Comparison of ENCODE assay signal across 8 cellular contexts in the genomic region with DNA sequence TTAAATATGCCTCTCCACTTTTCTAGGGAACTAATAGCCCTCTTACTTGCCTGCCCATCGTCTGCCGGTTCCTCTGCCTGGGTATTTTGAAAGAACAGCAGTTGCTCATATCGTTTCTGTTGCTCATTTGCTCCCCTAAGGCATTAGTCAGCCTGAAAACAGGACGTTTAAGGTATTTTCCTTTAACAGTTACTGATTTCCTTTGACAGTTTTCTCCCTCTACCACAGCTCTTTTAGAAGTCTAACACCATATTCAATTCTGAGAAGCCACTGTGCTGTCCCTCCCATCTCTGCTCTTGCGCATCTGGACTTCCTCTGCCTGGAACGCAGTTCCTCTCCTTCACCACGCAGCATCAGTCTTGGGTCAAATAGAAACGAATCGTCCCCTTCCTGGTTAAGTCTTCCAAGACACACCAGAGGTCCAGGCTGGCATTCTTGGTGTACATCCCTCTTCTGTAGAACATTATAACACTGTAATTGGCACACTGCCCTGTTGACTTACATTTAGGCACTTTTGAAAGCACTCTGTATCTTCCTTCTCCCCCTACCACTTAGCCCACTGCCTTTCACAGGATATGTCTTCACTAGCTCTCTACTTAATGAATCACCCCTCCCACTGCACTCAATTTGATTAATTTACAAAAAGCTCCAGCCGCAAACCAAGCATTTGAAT.
A peak's percentile ranks its signal among the peaks of the same experiment; 100 is the strongest.
DNase-seq lines count a peak whose midpoint lies in the region; ATAC-seq, FAIRE-seq and TF ChIP-seq lines count a peak whose summit lies in the region.

No MANE protein-coding gene starts in this region.

- peak; percentile 93 for FAIRE-seq in astrocyte (lab: Jason Lieb, UNC)

- peak; percentile 83 for ATAC-seq in GM19372 (IDR thresholded peaks at IDR 0.05; ENCODE audit: low read depth, unreplicated experiment)
- peak; percentile 85 for ATAC-seq in HG03521 (IDR thresholded peaks at IDR 0.05; ENCODE audit: unreplicated experiment)

- H3K4me1 Mint-ChIP-seq in astrocyte (ENCODE audit: low read depth, unreplicated experiment) (peaks cover 5% of the 10 kb centered on the region), immature natural killer cell (peaks cover 43 to 56% of the 10 kb centered on the region in 2 donors)

- H3K9me3 Mint-ChIP-seq in astrocyte (ENCODE audit: unreplicated experiment) (peaks cover 3% of the 10 kb centered on the region), immature natural killer cell (no peaks in the 10 kb centered on the region)

- H3K79me2 ChIP-seq in astrocyte (ENCODE audit: insufficient read depth, low read length), result no peaks in the 10 kb centered on the region

- H3K36me3 Mint-ChIP-seq in astrocyte (ENCODE audit: low read depth, unreplicated experiment) (no peaks in the 10 kb centered on the region), immature natural killer cell (peaks cover 0 to 2% (median 0%) of the 10 kb centered on the region in 3 donors)

- H3K27ac ChIP-seq in astrocyte (ENCODE audit: low read depth, low read length), result peak overlapping the region; percentile 18

- no peaks in the 10 kb centered on the region for H3K36me3 ChIP-seq in astrocyte (ENCODE audit: insufficient read depth, low read length)

- H4K20me1 ChIP-seq in astrocyte (ENCODE audit: insufficient read depth, low read length), result no peaks in the 10 kb centered on the region

- H3K4me3 ChIP-seq in astrocyte (ENCODE audit: insufficient read depth, low read depth, low read length), result peak overlapping the region; percentile 54

- H3K9ac ChIP-seq in astrocyte (ENCODE audit: low read length), result peak overlapping the region; percentile 60

- peak overlapping the region; percentile 82 for H2AFZ ChIP-seq in astrocyte (ENCODE audit: low read depth, low read length)

- no peak overlapping the region for H3K4me3 Mint-ChIP-seq in astrocyte (ENCODE audit: unreplicated experiment)
- peak overlapping the region; percentile 86 to 98 (median 90) for H3K4me3 Mint-ChIP-seq in immature natural killer cell

- H3K9me3 ChIP-seq in astrocyte (ENCODE audit: insufficient read depth, low read depth, low read length), result no peaks in the 10 kb centered on the region

- TF ChIP-seq CTCF in astrocyte (IDR thresholded peaks at IDR 0.05; ENCODE audit: insufficient read depth, low read depth, low read length), result no peak

- peaks cover 7% of the 10 kb centered on the region for H3K4me1 ChIP-seq in astrocyte (ENCODE audit: insufficient read depth, low read length)

- peak overlapping the region; percentile 84 for H3K4me2 ChIP-seq in astrocyte (ENCODE audit: low read length)

- no peaks in the 10 kb centered on the region for H3K27me3 ChIP-seq in astrocyte (ENCODE audit: insufficient read depth, low read length)

- H3K27me3 Mint-ChIP-seq in astrocyte (ENCODE audit: low read depth, unreplicated experiment) (no peaks in the 10 kb centered on the region), immature natural killer cell (ENCODE audit: low read depth in 3 of 3) (peaks cover 0 to 7% (median 4%) of the 10 kb centered on the region in 3 donors)

- DNase-seq in C1 segment of cervical spinal cord (lab: John Stamatoyannopoulos, UW) (peak in 8 of 14 donors; percentile 10 to 39 (median 18)), T-helper 2 cell (peak in 4 of 5 experiments; percentile 25 to 93 (median 54)), astrocyte (ENCODE audit: low read depth) (peak; percentile 65), immature natural killer cell (peak; percentile 77 to 80 (median 77)), NCI-H69 (lab: John Stamatoyannopoulos, UW) (no peak)
- peak; percentile 37 for DNase-seq in stimulated activated CD4-positive, alpha-beta T cell treated with anti-CD3 and anti-CD28 coated beads, Interleukin-2, amount 100 ng/mL, for 4 hours (ENCODE audit: low read depth)

- peak overlapping the region; percentile 4 for H3K27ac Mint-ChIP-seq in astrocyte (ENCODE audit: unreplicated experiment)
- peak overlapping the region; percentile 94 to 98 (median 96) for H3K27ac Mint-ChIP-seq in immature natural killer cell
